Comparison of ENCODE assay signal across 20 cellular contexts in the genomic region with DNA sequence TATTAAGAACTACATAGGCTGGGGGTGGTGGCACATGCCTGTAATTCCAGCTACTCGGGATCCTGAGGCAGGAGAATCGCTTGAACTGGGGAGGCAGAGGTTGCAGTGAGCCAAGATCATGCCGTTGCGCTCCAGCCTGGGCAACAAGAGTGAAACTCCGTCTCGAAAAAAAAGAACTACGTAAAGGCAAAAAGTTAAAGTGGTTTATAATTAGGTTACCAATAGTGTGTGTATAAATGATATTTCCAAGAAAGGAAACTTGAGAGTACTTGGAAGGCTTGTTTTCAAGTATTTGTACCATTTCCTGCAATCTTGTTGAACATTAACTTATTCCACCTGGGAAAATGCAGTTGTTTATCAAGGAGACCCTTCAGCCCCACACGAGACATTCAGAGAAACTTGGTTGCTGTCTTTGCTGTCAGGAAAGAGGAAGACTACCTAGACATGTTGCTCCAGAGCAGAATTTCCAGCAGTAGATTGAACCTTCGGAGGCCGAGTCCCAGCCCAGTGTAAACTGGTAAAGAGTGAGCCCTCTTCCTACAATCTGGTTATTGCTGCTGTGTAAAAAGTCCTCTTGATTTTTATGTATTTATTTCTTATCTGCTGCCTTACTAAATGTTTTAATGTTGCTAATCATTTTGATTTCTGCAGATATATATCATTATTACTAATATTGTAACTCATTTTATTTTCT. TPM values are rescaled to one million over a fixed set of nuclear protein-coding genes. Genes with fewer than 3 reads are reported as not detected.
DNase-seq lines count a peak whose midpoint lies in the region; ATAC-seq and TF ChIP-seq lines count a peak whose summit lies in the region.
"Had no signal": no experiment of that assay in that cellular context is flagged by ENCODE, and none has a peak within 500 bp of the region (broad histone marks: within the 10 kb centered on the region; RNA-seq: fewer than 3 reads in every experiment).

No MANE protein-coding gene starts in this region.

- H3K36me3 Mint-ChIP-seq in H9 (ENCODE audit: insufficient read depth in 1 of 3, low read depth in 3 of 3) (peaks cover 0 to 2% (median 0%) of the 10 kb centered on the region in 3 experiments; a peak in 2 of 7 replicates), chondrocyte (ENCODE audit: low read depth) (no peaks in the 10 kb centered on the region), Caco-2 (ENCODE audit: insufficient read depth, unreplicated experiment) (no peaks in the 10 kb centered on the region)
- H3K36me3 Mint-ChIP-seq: activated naive CD4-positive, alpha-beta T cell treated with anti-CD3 and anti-CD28 coated beads, Interleukin-2, amount 50 U/mL, for 72 hours; natural killer cell had no signal

- H3T11ph ChIP-seq in H9 (ENCODE audit: low read length) = no peak overlapping the region

- no peak overlapping the region for H3K23ac ChIP-seq in H9 (ENCODE audit: insufficient read length, low read depth, low read length)

- intact Hi-C loops in lower lobe of right lung (cut with DNase I) (no loop called here), Caco-2 (cut with micrococcal nuclease; ENCODE audit: unreplicated experiment) (no loop called here)

- no peak overlapping the region for H3K4ac ChIP-seq in H9 (ENCODE audit: low read depth, low read length)

- no peaks in the 10 kb centered on the region for H3K9me3 Mint-ChIP-seq in H9
- no peaks in the 10 kb centered on the region for H3K9me3 Mint-ChIP-seq in chondrocyte (ENCODE audit: low read depth)
- no peaks in the 10 kb centered on the region for H3K9me3 Mint-ChIP-seq in Caco-2 (ENCODE audit: unreplicated experiment)
- H3K9me3 Mint-ChIP-seq: activated CD4-positive, alpha-beta memory T cell treated with anti-CD3 and anti-CD28 coated beads, Interleukin-2, amount 10 ng/mL, durations not matched to agents 7 days and 5 days; activated naive CD4-positive, alpha-beta T cell treated with anti-CD3 and anti-CD28 coated beads, Interleukin-2, amount 50 U/mL, for 72 hours; natural killer cell had no signal

- H3K27me3 ChIP-seq in H9 (ENCODE audit: insufficient read depth, low read length) (no peaks in the 10 kb centered on the region), lower lobe of right lung (ENCODE audit: low read depth) (no peaks in the 10 kb centered on the region), subcutaneous abdominal adipose tissue (ENCODE audit: control insufficient read depth in 5 of 5, insufficient read depth in 4 of 5, low read length in 5 of 5) (no peaks in the 10 kb centered on the region), Caco-2 (replicated peaks; ENCODE audit: control insufficient read depth, insufficient read depth, low read length) (no peaks in the 10 kb centered on the region; the same call in 1 of the 2 replicates)
- H3K27me3 ChIP-seq: gastrocnemius medialis had no signal

- POLR2A ChIA-PET in Caco-2 (lab: Charles Lee) = no interaction called here

- no CpG with 5 or more reads among the region's 10 CpGs for WGBS in H9 (ENCODE audit: extremely low coverage, insufficient read length, low lambda C conversion rate)

- H4K5ac ChIP-seq in H9 (ENCODE audit: insufficient read length, low read depth, low read length) = no peak overlapping the region

- BruUV-seq in Caco-2 (replicated peaks; lab: Mats Ljungman, UMichigan) = no TSS peak

- H2BK120ac ChIP-seq in H9 (ENCODE audit: low read depth, low read length, poor library complexity, severe bottlenecking) = no peak overlapping the region

- H3K27me3 Mint-ChIP-seq in H9 (ENCODE audit: low read depth) = no peaks in the 10 kb centered on the region
- no peaks in the 10 kb centered on the region for H3K27me3 Mint-ChIP-seq in chondrocyte (ENCODE audit: low read depth)
- no peaks in the 10 kb centered on the region for H3K27me3 Mint-ChIP-seq in Caco-2 (ENCODE audit: insufficient read depth, unreplicated experiment)
- H3K27me3 Mint-ChIP-seq: activated CD4-positive, alpha-beta memory T cell treated with anti-CD3 and anti-CD28 coated beads, Interleukin-2, amount 10 ng/mL, durations not matched to agents 7 days and 5 days had no signal

- H4K91ac ChIP-seq in H9 (ENCODE audit: insufficient read length, low read depth, low read length) = no peak overlapping the region

- peak overlapping the region; percentile 15 for H3K4me3 ChIP-seq in lower lobe of right lung
- peak overlapping the region in 2 of 5 donors; percentile 2 to 40 for H3K4me3 ChIP-seq in subcutaneous abdominal adipose tissue (ENCODE audit: low read depth in 1 of 5, low read length in 5 of 5)
- no peak overlapping the region for H3K4me3 ChIP-seq in Caco-2 (ENCODE audit: low read depth, low read length)

- no peak overlapping the region for H3K56ac ChIP-seq in H9 (ENCODE audit: insufficient read length, low read depth, low read length)

- H3K4me1 Mint-ChIP-seq in H9 = peaks cover 10 to 19% of the 10 kb centered on the region in 2 experiments
- peaks cover 21% of the 10 kb centered on the region for H3K4me1 Mint-ChIP-seq in chondrocyte (ENCODE audit: low read depth)
- H3K4me1 Mint-ChIP-seq in Caco-2 (ENCODE audit: low read depth, unreplicated experiment) = no peaks in the 10 kb centered on the region
- H3K4me1 Mint-ChIP-seq: activated CD4-positive, alpha-beta memory T cell treated with anti-CD3 and anti-CD28 coated beads, Interleukin-2, amount 10 ng/mL, durations not matched to agents 7 days and 5 days; natural killer cell had no signal

- no peak overlapping the region for H3K18ac ChIP-seq in H9 (ENCODE audit: insufficient read length, low read depth, low read length)

- TF ChIP-seq CTCF in H9 (conservative IDR thresholded peaks at IDR 0.05) = no peak
- TF ChIP-seq CTCF in chondrocyte (IDR thresholded peaks at IDR 0.05) = no peak
- no peak for TF ChIP-seq CTCF in lower lobe of right lung (IDR thresholded peaks at IDR 0.05)
- no peak for TF ChIP-seq CTCF in Caco-2 (IDR thresholded peaks at IDR 0.05; ENCODE audit: insufficient read depth in 1 of 2, low read depth in 1 of 2, low read length in 1 of 2, severe bottlenecking in 1 of 2, unreplicated experiment in 1 of 2)

- H3K14ac ChIP-seq in H9 (ENCODE audit: insufficient read depth, low read length) = no peak overlapping the region

- no peak overlapping the region for H3K4me2 ChIP-seq in H9 (ENCODE audit: insufficient read depth, insufficient read length, low read length)

- H3K27ac Mint-ChIP-seq in H9 = peak overlapping the region in 2 of 3 experiments; percentile 56 to 76; a peak in 4 of 7 replicates
- peak overlapping the region; percentile 14 for H3K27ac Mint-ChIP-seq in chondrocyte (ENCODE audit: unreplicated experiment)
- H3K27ac Mint-ChIP-seq in Caco-2 (ENCODE audit: unreplicated experiment) = no peak overlapping the region
- H3K27ac Mint-ChIP-seq: activated CD4-positive, alpha-beta memory T cell treated with anti-CD3 and anti-CD28 coated beads, Interleukin-2, amount 10 ng/mL, durations not matched to agents 7 days and 5 days; natural killer cell had no signal

- H3K9ac ChIP-seq in H9 (ENCODE audit: extremely low read depth, insufficient read length, low read length) = no peak overlapping the region
- H3K9ac ChIP-seq in subcutaneous abdominal adipose tissue (ENCODE audit: low read length in 5 of 5) = peak overlapping the region in 3 of 5 donors; percentile 12 to 59 (median 47)

- H3K9me3 ChIP-seq in H9 (ENCODE audit: control insufficient read depth, low read depth, low read length) (no peaks in the 10 kb centered on the region), lower lobe of right lung (no peaks in the 10 kb centered on the region), subcutaneous abdominal adipose tissue (ENCODE audit: control insufficient read depth in 5 of 5, low read length in 5 of 5) (no peaks in the 10 kb centered on the region), Caco-2 (no peaks in the 10 kb centered on the region)
- H3K9me3 ChIP-seq: gastrocnemius medialis had no signal

- H2AK5ac ChIP-seq in H9 (ENCODE audit: insufficient read length, low read length) = no peak overlapping the region

- H2BK20ac ChIP-seq in H9 (ENCODE audit: low read depth, low read length, poor library complexity, severe bottlenecking) = no peak overlapping the region

- peak; percentile 76 to 78 for ATAC-seq in lower lobe of right lung
- no peak for ATAC-seq in GM21576 (IDR thresholded peaks at IDR 0.05; ENCODE audit: unreplicated experiment)
- ATAC-seq: activated naive CD4-positive, alpha-beta T cell treated with anti-CD3 and anti-CD28 coated beads, Interleukin-2, amount 50 U/mL, for 72 hours; gastrocnemius medialis; HCT116; natural killer cell; stimulated activated naive CD8-positive, alpha-beta T cell treated with anti-CD3 and anti-CD28 coated beads, Interleukin-15, Interleukin-2, amounts not matched to agents 100 U/mL and 50 U/mL, for 24 hours had no signal

- H3K27ac ChIP-seq in H9 (ENCODE audit: insufficient read length, low read depth, low read length) = no peak overlapping the region
- peak overlapping the region; percentile 61 for H3K27ac ChIP-seq in lower lobe of right lung
- peak overlapping the region; percentile 57 for H3K27ac ChIP-seq in subcutaneous abdominal adipose tissue (ENCODE audit: low read depth, low read length)
- H3K27ac ChIP-seq: gastrocnemius medialis, WERI-Rb-1 had no signal

- H3K23me2 ChIP-seq in H9 (ENCODE audit: insufficient read length, low read depth, low read length, poor library complexity, severe bottlenecking) = no peaks in the 10 kb centered on the region

- H4K8ac ChIP-seq in H9 (replicated peaks; ENCODE audit: insufficient read length, low read depth, low read length) = no peak overlapping the region

- CTCF ChIA-PET in Caco-2 (lab: Charles Lee) = no interaction called here

- no peak overlapping the region for H2AFZ ChIP-seq in H9 (ENCODE audit: low read length)

- no peaks in the 10 kb centered on the region for H3K79me2 ChIP-seq in H9 (ENCODE audit: insufficient read depth, low read length)

- no peaks in the 10 kb centered on the region for H4K20me1 ChIP-seq in H9 (ENCODE audit: control insufficient read depth, insufficient read depth, insufficient read length)

- no peak overlapping the region for H2BK5ac ChIP-seq in H9 (ENCODE audit: insufficient read length, low read length)

- DNase-seq in H9 (no peak), chondrocyte (ENCODE audit: low spot score) (no peak), lower lobe of right lung (no peak), Caco-2 (no peak), NCI-H187 treated with DMSO at 0.1 percent for 48 hours (lab: John Stamatoyannopoulos, UW) (no peak)
- DNase-seq: activated CD4-positive, alpha-beta memory T cell treated with anti-CD3 and anti-CD28 coated beads, Interleukin-2, amount 10 ng/mL, durations not matched to agents 7 days and 5 days; activated T-cell treated with anti-CD3 and anti-CD28 coated beads, Interleukin-2, amount 50 U/mL, for 48 hours; EL; gastrocnemius medialis; Karpas-422; natural killer cell; NCI-H1105 treated with DMSO at 0.1 percent for 48 hours; NCI-H526; SHP77; stimulated activated naive CD8-positive, alpha-beta T cell treated with anti-CD3 and anti-CD28 coated beads, Interleukin-15, Interleukin-2, amounts not matched to agents 100 U/mL and 50 U/mL, for 24 hours; WERI-Rb-1 had no signal

- no peaks in the 10 kb centered on the region for H3K79me1 ChIP-seq in H9 (ENCODE audit: insufficient read depth, low read depth, low read length, poor library complexity, severe bottlenecking)

- no peak overlapping the region for H3K4me3 Mint-ChIP-seq in H9
- H3K4me3 Mint-ChIP-seq in chondrocyte (ENCODE audit: unreplicated experiment) = no peak overlapping the region
- no peak overlapping the region for H3K4me3 Mint-ChIP-seq in Caco-2 (ENCODE audit: unreplicated experiment)
- H3K4me3 Mint-ChIP-seq: activated CD4-positive, alpha-beta memory T cell treated with anti-CD3 and anti-CD28 coated beads, Interleukin-2, amount 10 ng/mL, durations not matched to agents 7 days and 5 days; natural killer cell had no signal

- no peak overlapping the region for H2BK15ac ChIP-seq in H9 (ENCODE audit: low read depth, low read length)

- H2BK12ac ChIP-seq in H9 (ENCODE audit: insufficient read length, low read depth, low read length) = no peak overlapping the region

- H3K36me3 ChIP-seq in lower lobe of right lung (no peaks in the 10 kb centered on the region), subcutaneous abdominal adipose tissue (ENCODE audit: control insufficient read depth in 5 of 5, insufficient read depth in 5 of 5, low read length in 5 of 5) (no peaks in the 10 kb centered on the region), Caco-2 (ENCODE audit: control insufficient read depth, insufficient read depth, low read length) (no peaks in the 10 kb centered on the region)
- H3K36me3 ChIP-seq: gastrocnemius medialis, WERI-Rb-1 had no signal

- H3K4me1 ChIP-seq in H9 (ENCODE audit: insufficient read depth, low read length) (no peaks in the 10 kb centered on the region; the same call in 1 of the 2 replicates), lower lobe of right lung (peaks cover 49% of the 10 kb centered on the region), subcutaneous abdominal adipose tissue (ENCODE audit: control insufficient read depth in 5 of 5, insufficient read depth in 5 of 5, low read length in 5 of 5) (peaks cover 6 to 30% (median 17%) of the 10 kb centered on the region in 5 donors), Caco-2 (no peaks in the 10 kb centered on the region)

RNA-seq across cellular contexts. Expression of gene STXBP1, which starts 30.1 kb away (rescaled TPM):
- 22.1 and 22.3 TPM in 2 replicates for total RNA-seq in H9 (2021)
- 40.7 to 45.3 TPM (median 41.6 TPM) in 3 replicates for total RNA-seq in chondrocyte
- total RNA-seq in lower lobe of right lung = 88.6 TPM
- 5.5 and 6.7 TPM in 2 replicates for total RNA-seq in Caco-2 (2022)
